In genomic region chr17:36545465-36546417, GRCh38 we compare ENCODE assay signal across 1 cellular context.
TF ChIP-seq lines count a peak whose summit lies in the region.

No MANE protein-coding gene starts in this region.

TF ChIP-seq in HepG2, 621 proteins besides CTCF, POLR2A, EP300 and RAD21 (continued from another document and continues in another):
- TF ChIP-seq ZSCAN5A (CRISPR knock-in tag; IDR thresholded peaks at IDR 0.05; ENCODE audit: borderline replicate concordance) (no peak; the same call in 1 of the 2 replicates), ZNF775 (CRISPR knock-in tag; IDR thresholded peaks at IDR 0.05; ENCODE audit: borderline replicate concordance) (peak; percentile 72; the same call in 1 of the 2 replicates), KLF6 (CRISPR knock-in tag; IDR thresholded peaks at IDR 0.05) (peak; percentile 60), RBFOX2 (IDR thresholded peaks at IDR 0.05; ENCODE audit: low read depth, low read length) (peak; percentile 88), PREB (CRISPR knock-in tag; IDR thresholded peaks at IDR 0.05) (no peak), ZNF34 (CRISPR knock-in tag; IDR thresholded peaks at IDR 0.05; ENCODE audit: borderline replicate concordance) (no peak), SMARCE1 (IDR thresholded peaks at IDR 0.05; ENCODE audit: borderline replicate concordance) (no peak), EEA1 (CRISPR knock-in tag; IDR thresholded peaks at IDR 0.05; ENCODE audit: borderline replicate concordance) (no peak), ZBTB1 (CRISPR knock-in tag; IDR thresholded peaks at IDR 0.05; ENCODE audit: borderline replicate concordance) (no peak), ISX (CRISPR knock-in tag; conservative IDR thresholded peaks at IDR 0.05) (no peak), ZFP91 (CRISPR knock-in tag; IDR thresholded peaks at IDR 0.05; ENCODE audit: borderline replicate concordance) (peak; percentile 60), IKZF4 (CRISPR knock-in tag; IDR thresholded peaks at IDR 0.05; ENCODE audit: borderline replicate concordance, low read depth, not compliant biosample characterization) (no peak), ZNF407 (CRISPR knock-in tag; IDR thresholded peaks at IDR 0.05; ENCODE audit: not compliant biosample characterization) (no peak), SOX6 (IDR thresholded peaks at IDR 0.05) (no peak), SOX6 (CRISPR knock-in tag; IDR thresholded peaks at IDR 0.05) (peak; percentile 39), ZNF570 (CRISPR knock-in tag; IDR thresholded peaks at IDR 0.05; ENCODE audit: borderline replicate concordance) (no peak), NFYC (CRISPR knock-in tag; IDR thresholded peaks at IDR 0.05) (peak; percentile 82), ZNF709 (CRISPR knock-in tag; IDR thresholded peaks at IDR 0.05) (peak; percentile 80), CAMTA2 (CRISPR knock-in tag; IDR thresholded peaks at IDR 0.05; ENCODE audit: borderline replicate concordance) (no peak), PAXIP1 (CRISPR knock-in tag; conservative IDR thresholded peaks at IDR 0.05) (peak; percentile 40), POGZ (CRISPR knock-in tag; IDR thresholded peaks at IDR 0.05) (0 out of 2 replicates have a peak, but pooled peaks have one; percentile 17), ZNF615 (CRISPR knock-in tag; IDR thresholded peaks at IDR 0.05; ENCODE audit: borderline replicate concordance) (no peak), GRHL1 (CRISPR knock-in tag; conservative IDR thresholded peaks at IDR 0.05) (no peak), ZNF317 (CRISPR knock-in tag; IDR thresholded peaks at IDR 0.05) (0 out of 2 replicates have a peak, but pooled peaks have one; percentile 47), FOXJ3 (CRISPR knock-in tag; IDR thresholded peaks at IDR 0.05; ENCODE audit: borderline replicate concordance) (no peak), CBX5 (CRISPR knock-in tag; IDR thresholded peaks at IDR 0.05; ENCODE audit: borderline replicate concordance) (peak; percentile 75; the same call in 1 of the 2 replicates), ZBTB20 (CRISPR knock-in tag; IDR thresholded peaks at IDR 0.05; ENCODE audit: borderline replicate concordance, low read depth) (no peak), PATZ1 (CRISPR knock-in tag; IDR thresholded peaks at IDR 0.05) (peak; percentile 90), NR1H2 (CRISPR knock-in tag; IDR thresholded peaks at IDR 0.05; ENCODE audit: borderline replicate concordance, low read depth) (no peak), PLSCR1 (CRISPR knock-in tag; IDR thresholded peaks at IDR 0.05; ENCODE audit: borderline replicate concordance) (no peak), JUND (CRISPR knock-in tag; IDR thresholded peaks at IDR 0.05) (peak; percentile 36; the same call in 1 of the 2 replicates), GMEB2 (CRISPR knock-in tag; IDR thresholded peaks at IDR 0.05; ENCODE audit: low read depth) (peak; percentile 66; the same call in 1 of the 2 replicates), ZNF567 (CRISPR knock-in tag; IDR thresholded peaks at IDR 0.05; ENCODE audit: borderline replicate concordance) (no peak), SRSF1 (optimal IDR thresholded peaks at IDR 0.05; ENCODE audit: low read depth, low read length) (peak; percentile 12)
